33 cellular contexts compared by ENCODE assay signal in genomic region chr10:100033766-100034418, GRCh38. TPM values are rescaled to one million over a fixed set of nuclear protein-coding genes. Genes with fewer than 3 reads are reported as not detected.
"Had no signal": no experiment of that assay in that cellular context is flagged by ENCODE, and none has a peak within 500 bp of the region (broad histone marks: within the 10 kb centered on the region; RNA-seq: fewer than 3 reads in every experiment).

No MANE protein-coding gene starts in this region.

- H3K9ac ChIP-seq: parathyroid adenoma had no signal

- H3K4me1 ChIP-seq: body of pancreas, gastrocnemius medialis, suprapubic skin, tibial artery had no signal

- FAIRE-seq: keratinocyte had no signal

- H3K9me3 Mint-ChIP-seq: activated naive CD4-positive, alpha-beta T cell treated with anti-CD3 and anti-CD28 coated beads, Interleukin-2, amount 50 U/mL, for 72 hours; activated T-cell treated with anti-CD3 and anti-CD28 coated beads, Interleukin-2, amount 50 U/mL, for 72 hours; memory B cell; neural crest cell had no signal

- H3K4me2 ChIP-seq: hepatocyte, smooth muscle cell had no signal

- DNase-seq: activated CD4-positive, alpha-beta T cell treated with anti-CD3 and anti-CD28 coated beads for 4 hours; activated CD4-positive, alpha-beta T cell treated with anti-CD3 and anti-CD28 coated beads, Interleukin-2, amount 50 U/mL, for 4 hours; activated naive CD4-positive, alpha-beta T cell; activated T-cell treated with anti-CD3 and anti-CD28 coated beads for 4 hours; activated T-cell treated with anti-CD3 and anti-CD28 coated beads, Interleukin-2, amount 50 U/mL, for 72 hours; aorta; body of pancreas; colonic mucosa; dorsolateral prefrontal cortex; effector memory CD4-positive, alpha-beta T cell; erythroblast; gastrocnemius medialis; glutamatergic neuron; left colon; naive thymus-derived CD8-positive, alpha-beta T cell; occipital lobe; stimulated activated CD4-positive, alpha-beta T cell treated with anti-CD3 and anti-CD28 coated beads, Interleukin-1b, Interleukin-23, amount 100 ng/mL, for 48 hours; stimulated activated CD4-positive, alpha-beta T cell treated with anti-CD3 and anti-CD28 coated beads, Interleukin-4, amount 100 ng/mL, for 4 hours; stimulated activated CD8-positive, alpha-beta memory T cell treated with anti-CD3 and anti-CD28 coated beads, Interleukin-4, amount 100 ng/mL, for 48 hours; stimulated activated naive CD4-positive, alpha-beta T cell; tibial artery had no signal

- H3K4me1 Mint-ChIP-seq: memory B cell; naive thymus-derived CD8-positive, alpha-beta T cell; neural crest cell had no signal

- H3K4me3 ChIP-seq: body of pancreas, colonic mucosa, dorsolateral prefrontal cortex, gastrocnemius medialis, hepatocyte, right atrium auricular region, smooth muscle cell, suprapubic skin, tibial artery had no signal

- ATAC-seq: activated naive CD4-positive, alpha-beta T cell treated with anti-CD3 and anti-CD28 coated beads, Interleukin-2, amount 50 U/mL, for 72 hours; activated T-cell treated with anti-CD3 and anti-CD28 coated beads, Interleukin-2, amount 50 U/mL, for 72 hours; body of pancreas; gastrocnemius medialis; left colon; naive thymus-derived CD8-positive, alpha-beta T cell had no signal

- H3K36me3 ChIP-seq: colonic mucosa, gastrocnemius medialis, right atrium auricular region, suprapubic skin, tibial artery had no signal

- H3K36me3 Mint-ChIP-seq: activated naive CD4-positive, alpha-beta T cell treated with anti-CD3 and anti-CD28 coated beads, Interleukin-2, amount 50 U/mL, for 72 hours; naive thymus-derived CD8-positive, alpha-beta T cell had no signal

- H3K27ac ChIP-seq: body of pancreas, colonic mucosa, dorsolateral prefrontal cortex, gastrocnemius medialis, parathyroid adenoma, right atrium auricular region, suprapubic skin, tibial artery had no signal

- H3K79me2 ChIP-seq: hepatocyte, parathyroid adenoma had no signal

- H3K4me3 Mint-ChIP-seq: activated T-cell treated with anti-CD3 and anti-CD28 coated beads, Interleukin-2, amount 50 U/mL, for 72 hours; memory B cell; naive thymus-derived CD8-positive, alpha-beta T cell; neural crest cell had no signal

- H3K9me3 ChIP-seq: body of pancreas, colonic mucosa, gastrocnemius medialis, right atrium auricular region, suprapubic skin, tibial artery had no signal

- H3K27me3 ChIP-seq: body of pancreas, colonic mucosa, gastrocnemius medialis, hepatocyte, right atrium auricular region, suprapubic skin had no signal

- H2AFZ ChIP-seq: hepatocyte, parathyroid adenoma had no signal

- H3K27ac Mint-ChIP-seq: activated naive CD4-positive, alpha-beta T cell treated with anti-CD3 and anti-CD28 coated beads, Interleukin-2, amount 50 U/mL, for 72 hours; activated T-cell treated with anti-CD3 and anti-CD28 coated beads, Interleukin-2, amount 50 U/mL, for 72 hours; memory B cell; naive thymus-derived CD8-positive, alpha-beta T cell had no signal

RNA-seq across cellular contexts. Expression of gene CPN1, which starts 47.8 kb away (rescaled TPM):
- total RNA-seq: activated naive CD4-positive, alpha-beta T cell treated with anti-CD3 and anti-CD28 coated beads, Interleukin-2, amount 50 U/mL, for 72 hours; activated T-cell treated with anti-CD3 and anti-CD28 coated beads, Interleukin-2, amount 50 U/mL, for 72 hours; aorta; body of pancreas; colonic mucosa; dorsolateral prefrontal cortex; left colon; lower leg skin; naive thymus-derived CD8-positive, alpha-beta T cell; neural crest cell; occipital lobe; pulmonary artery endothelial cell; right atrium auricular region; smooth muscle cell; suprapubic skin; ureter had no signal
- polyA plus RNA-seq: aorta; keratinocyte; naive thymus-derived CD8-positive, alpha-beta T cell; smooth muscle cell had no signal
